In genomic region chr10:31574566-31574965, GRCh38 we compare ENCODE assay signal across 30 cellular contexts.
"Had no signal": no experiment of that assay in that cellular context is flagged by ENCODE, and none has a peak within 500 bp of the region (broad histone marks: within the 10 kb centered on the region; RNA-seq: fewer than 3 reads in every experiment).

No MANE protein-coding gene starts in this region.

- DNase-seq: activated CD4-positive, alpha-beta memory T cell treated with anti-CD3 and anti-CD28 coated beads for 36 hours; activated CD4-positive, alpha-beta T cell treated with anti-CD3 and anti-CD28 coated beads for 36 hours; activated CD4-positive, alpha-beta T cell treated with anti-CD3 and anti-CD28 coated beads, Interleukin-2, amount 10 ng/mL, durations not matched to agents 24 days and 14 days; activated CD4-positive, CD25-positive, alpha-beta regulatory T cell; activated CD4-positive, CD25-positive, alpha-beta regulatory T cell treated with anti-CD3 and anti-CD28 coated beads, Interleukin-2, amount 50 U/mL, for 72 hours; activated CD8-positive, alpha-beta memory T cell treated with anti-CD3 and anti-CD28 coated beads, Interleukin-2, amount 10 ng/mL, durations not matched to agents 7 days and 5 days; activated CD8-positive, alpha-beta memory T cell treated with anti-CD3 and anti-CD28 coated beads, Interleukin-2, amount 50 U/mL, for 4 hours; activated CD8-positive, alpha-beta T cell treated with anti-CD3 and anti-CD28 coated beads, Interleukin-2, amount 10 ng/mL, durations not matched to agents 7 days and 5 days; activated effector memory CD4-positive, alpha-beta T cell treated with anti-CD3 and anti-CD28 coated beads, Interleukin-2, amount 50 U/mL, for 16 hours; activated naive CD4-positive, alpha-beta T cell treated with anti-CD3 and anti-CD28 coated beads for 36 hours; activated naive CD8-positive, alpha-beta T cell treated with anti-CD3 and anti-CD28 coated beads for 36 hours; activated naive CD8-positive, alpha-beta T cell treated with anti-CD3 and anti-CD28 coated beads, Interleukin-2, amount 50 U/mL, for 24 hours; activated T-cell treated with anti-CD3 and anti-CD28 coated beads, Interleukin-2, amount 50 U/mL, for 1 hour; activated T-cell treated with anti-CD3 and anti-CD28 coated beads, Interleukin-2, amount 50 U/mL, for 48 hours; adrenal gland; amygdala; aorta; body of pancreas; caudate nucleus; cortex of kidney; dermis blood vessel endothelial cell; effector CD8-positive, alpha-beta T cell; esophagus squamous epithelium; foreskin keratinocyte; heart right ventricle; T-helper 1 cell; T-helper 17 cell; T1000 had no signal

- H3K36me3 ChIP-seq: adrenal gland, esophagus squamous epithelium, gastroesophageal sphincter, heart right ventricle had no signal

- H3K4me3 ChIP-seq: adrenal gland, body of pancreas, esophagus squamous epithelium, gastroesophageal sphincter, heart right ventricle had no signal

- ATAC-seq: activated CD4-positive, alpha-beta T cell treated with anti-CD3 and anti-CD28 coated beads for 36 hours; activated CD8-positive, alpha-beta memory T cell treated with anti-CD3 and anti-CD28 coated beads, Interleukin-2, amount 10 ng/mL, durations not matched to agents 7 days and 5 days; activated CD8-positive, alpha-beta T cell treated with anti-CD3 and anti-CD28 coated beads, Interleukin-2, amount 10 ng/mL, durations not matched to agents 7 days and 5 days; activated naive CD8-positive, alpha-beta T cell treated with anti-CD3 and anti-CD28 coated beads, Interleukin-2, amount 50 U/mL, for 24 hours; body of pancreas; foreskin keratinocyte; gastroesophageal sphincter; heart right ventricle; T-helper 17 cell had no signal

- H3K27ac ChIP-seq: adrenal gland, body of pancreas, epithelial cell of prostate, esophagus squamous epithelium, foreskin keratinocyte, gastroesophageal sphincter, heart right ventricle had no signal

- H3K27me3 ChIP-seq: adrenal gland, body of pancreas, esophagus squamous epithelium, gastroesophageal sphincter, heart right ventricle had no signal

- H3K4me1 ChIP-seq: adrenal gland, body of pancreas, esophagus squamous epithelium, foreskin keratinocyte, gastroesophageal sphincter, heart right ventricle had no signal

- H3K9me3 ChIP-seq: adrenal gland, body of pancreas, esophagus squamous epithelium had no signal
